Comparison of ENCODE assay signal across 28 cellular contexts in genomic region chr5:127846884-127847283, GRCh38.
"Had no signal": no experiment of that assay in that cellular context is flagged by ENCODE, and none has a peak within 500 bp of the region (broad histone marks: within the 10 kb centered on the region; RNA-seq: fewer than 3 reads in every experiment).

No MANE protein-coding gene starts in this region.

- H3K27me3 ChIP-seq: colonic mucosa, heart right ventricle, neural progenitor cell, right atrium auricular region, suprapubic skin, transverse colon had no signal

- ATAC-seq: heart right ventricle; left lobe of liver; naive thymus-derived CD4-positive, alpha-beta T cell; sciatic nerve; stimulated activated naive CD8-positive, alpha-beta T cell treated with anti-CD3 and anti-CD28 coated beads, Interleukin-15, amount 100 ng/mL, for 72 hours had no signal

- H3K4me3 ChIP-seq: colonic mucosa, esophagus squamous epithelium, heart right ventricle, neural progenitor cell, prostate gland, right atrium auricular region, smooth muscle cell, suprapubic skin, transverse colon had no signal

- H3K4me3 Mint-ChIP-seq: dendritic cell treated with granulocyte-macrophage colony-stimulating factor and Interleukin-4, amounts not matched to agents 40 ng/mL and 50 ng/mL, for 4 days; naive thymus-derived CD4-positive, alpha-beta T cell; nephron; neural progenitor cell; stimulated activated naive CD8-positive, alpha-beta T cell treated with anti-CD3 and anti-CD28 coated beads, Interleukin-15, amount 100 ng/mL, for 72 hours had no signal

- H2AFZ ChIP-seq: neural progenitor cell had no signal

- H3K9me3 ChIP-seq: colonic mucosa, esophagus squamous epithelium, heart right ventricle, prostate gland, right atrium auricular region, suprapubic skin, transverse colon had no signal

- H3K4me2 ChIP-seq: neural progenitor cell, smooth muscle cell had no signal

- DNase-seq: colonic mucosa; effector CD8-positive, alpha-beta T cell; erythroblast; esophagus squamous epithelium; foreskin melanocyte; glutamatergic neuron; heart right ventricle; hippocampal formation; kidney; mesendoderm; midbrain; naive thymus-derived CD4-positive, alpha-beta T cell; stimulated activated CD4-positive, alpha-beta T cell treated with anti-CD3 and anti-CD28 coated beads, Interleukin-12 subunit alpha, Interleukin-12 subunit beta, amount 100 ng/mL, for 4 hours; stimulated activated CD4-positive, alpha-beta T cell treated with anti-CD3 and anti-CD28 coated beads, Interleukin-1b, Interleukin-23, amount 100 ng/mL, for 48 hours; stimulated activated CD4-positive, alpha-beta T cell treated with anti-CD3 and anti-CD28 coated beads, Interleukin-4, amount 100 ng/mL, for 1 hour; stimulated activated CD8-positive, alpha-beta memory T cell treated with anti-CD3 and anti-CD28 coated beads, Interleukin-4, amount 100 ng/mL, for 48 hours; stimulated activated naive CD4-positive, alpha-beta T cell; stimulated activated naive CD8-positive, alpha-beta T cell treated with anti-CD3 and anti-CD28 coated beads, Interleukin-15, amount 100 ng/mL, for 72 hours; transverse colon had no signal

- H3K9ac ChIP-seq: neural progenitor cell had no signal

- H3K9me3 Mint-ChIP-seq: dendritic cell treated with granulocyte-macrophage colony-stimulating factor and Interleukin-4, amounts not matched to agents 40 ng/mL and 50 ng/mL, for 4 days; nephron; neural progenitor cell; stimulated activated naive CD8-positive, alpha-beta T cell treated with anti-CD3 and anti-CD28 coated beads, Interleukin-15, amount 100 ng/mL, for 72 hours had no signal

- H3K4me1 ChIP-seq: prostate gland, right atrium auricular region, suprapubic skin had no signal

- H3K36me3 ChIP-seq: colonic mucosa, esophagus squamous epithelium, heart right ventricle, neural progenitor cell, prostate gland, right atrium auricular region, suprapubic skin, transverse colon had no signal

- H3K4me1 Mint-ChIP-seq: naive thymus-derived CD4-positive, alpha-beta T cell; stimulated activated naive CD8-positive, alpha-beta T cell treated with anti-CD3 and anti-CD28 coated beads, Interleukin-15, amount 100 ng/mL, for 72 hours had no signal

- H3K27ac Mint-ChIP-seq: dendritic cell treated with granulocyte-macrophage colony-stimulating factor and Interleukin-4, amounts not matched to agents 40 ng/mL and 50 ng/mL, for 4 days; naive thymus-derived CD4-positive, alpha-beta T cell; nephron; neural progenitor cell; stimulated activated naive CD8-positive, alpha-beta T cell treated with anti-CD3 and anti-CD28 coated beads, Interleukin-15, amount 100 ng/mL, for 72 hours had no signal

- H3K27ac ChIP-seq: esophagus squamous epithelium, heart right ventricle, neural progenitor cell, prostate gland, right atrium auricular region, suprapubic skin had no signal

- H3K36me3 Mint-ChIP-seq: neural progenitor cell had no signal

- FAIRE-seq: kidney had no signal

- H3K27me3 Mint-ChIP-seq: naive thymus-derived CD4-positive, alpha-beta T cell; stimulated activated naive CD8-positive, alpha-beta T cell treated with anti-CD3 and anti-CD28 coated beads, Interleukin-15, amount 100 ng/mL, for 72 hours had no signal
